In genomic region chr14:60981626-60982455, GRCh38 we compare ENCODE assay signal across 8 cellular contexts. TPM values are rescaled to one million over a fixed set of nuclear protein-coding genes. Genes with fewer than 3 reads are reported as not detected.
A peak's percentile ranks its signal among the peaks of the same experiment; 100 is the strongest.
DNase-seq lines count a peak whose midpoint lies in the region; ATAC-seq and TF ChIP-seq lines count a peak whose summit lies in the region.

No MANE protein-coding gene starts in this region.

- TF ChIP-seq CTCF in AG09319 (IDR thresholded peaks at IDR 0.05; ENCODE audit: low read depth, low read length) = no peak
- no peak for TF ChIP-seq CTCF in foreskin fibroblast (IDR thresholded peaks at IDR 0.05; ENCODE audit: low read depth, low read length)

- H3K9me3 Mint-ChIP-seq in activated T-helper 17 cell treated with anti-CD3 and anti-CD28 coated beads, Interleukin-2, amount 50 U/mL, for 72 hours = no peaks in the 10 kb centered on the region

- no peak overlapping the region for H3K27ac Mint-ChIP-seq in activated T-helper 17 cell treated with anti-CD3 and anti-CD28 coated beads, Interleukin-2, amount 50 U/mL, for 72 hours

- peaks cover 43% of the 10 kb centered on the region for H3K36me3 Mint-ChIP-seq in activated T-helper 17 cell treated with anti-CD3 and anti-CD28 coated beads, Interleukin-2, amount 50 U/mL, for 72 hours (ENCODE audit: low read depth)

- H3K4me1 Mint-ChIP-seq in activated T-helper 17 cell treated with anti-CD3 and anti-CD28 coated beads, Interleukin-2, amount 50 U/mL, for 72 hours = peaks cover 10% of the 10 kb centered on the region

- no peaks in the 10 kb centered on the region for H3K27me3 Mint-ChIP-seq in activated T-helper 17 cell treated with anti-CD3 and anti-CD28 coated beads, Interleukin-2, amount 50 U/mL, for 72 hours

- ATAC-seq in GM21447 (IDR thresholded peaks at IDR 0.05; ENCODE audit: unreplicated experiment) = peak; percentile 19
- ATAC-seq in GM21737 (IDR thresholded peaks at IDR 0.05; ENCODE audit: unreplicated experiment) = no peak
- no peak for ATAC-seq in activated T-helper 17 cell treated with anti-CD3 and anti-CD28 coated beads, Interleukin-2, amount 50 U/mL, for 72 hours (replicated peaks)

- peak overlapping the region; percentile 80 to 89 for H3K4me3 ChIP-seq in foreskin fibroblast (ENCODE audit: low read depth in 1 of 2, low read length in 2 of 2)

- H3K4me3 Mint-ChIP-seq in activated T-helper 17 cell treated with anti-CD3 and anti-CD28 coated beads, Interleukin-2, amount 50 U/mL, for 72 hours = no peak overlapping the region

- peak; percentile 63 for DNase-seq in AG09319 (ENCODE audit: extremely low read depth, low read depth)
- DNase-seq in RPMI7951 (ENCODE audit: low read depth) = peak; percentile 72
- peak; percentile 89 to 90 for DNase-seq in foreskin fibroblast
- DNase-seq in renal cortical epithelial cell (ENCODE audit: low read depth) = peak; percentile 84
- no peak for DNase-seq in DMS153 (lab: John Stamatoyannopoulos, UW)

RNA-seq across cellular contexts. Expression of gene SLC38A6, which starts 0.8 kb away (rescaled TPM):
- 26.9 and 28.3 TPM in 2 replicates for total RNA-seq in RPMI7951 (2014; rRNA removed; shearing (Covaris generic))
- 25.9 and 34.7 TPM in 2 replicates for total RNA-seq in renal cortical epithelial cell
- total RNA-seq in activated T-helper 17 cell treated with anti-CD3 and anti-CD28 coated beads, Interleukin-2, amount 50 U/mL, for 72 hours = 10 to 100 TPM in 1 of 2 donors, 1 to 10 TPM in 1; 8.7 to 11.8 TPM

RNA-seq across cellular contexts. Expression of gene TRMT5, which starts 1.0 kb away (rescaled TPM):
- total RNA-seq in RPMI7951 (2014; rRNA removed; shearing (Covaris generic)) = 9.9 and 12.9 TPM in 2 replicates
- total RNA-seq in renal cortical epithelial cell = 11.6 and 28.5 TPM in 2 replicates
- total RNA-seq in activated T-helper 17 cell treated with anti-CD3 and anti-CD28 coated beads, Interleukin-2, amount 50 U/mL, for 72 hours = 10 to 100 TPM; 16.4 to 16.5 TPM
